10 cellular contexts compared by ENCODE assay signal in genomic region chr3:64266065-64266874, GRCh38. TPM values are rescaled to one million over a fixed set of nuclear protein-coding genes. Genes with fewer than 3 reads are reported as not detected.
DNase-seq lines count a peak whose midpoint lies in the region; ATAC-seq and TF ChIP-seq lines count a peak whose summit lies in the region.
"Had no signal": no experiment of that assay in that cellular context is flagged by ENCODE, and none has a peak within 500 bp of the region (broad histone marks: within the 10 kb centered on the region; RNA-seq: fewer than 3 reads in every experiment).

No MANE protein-coding gene starts in this region.

- H3K36me3 Mint-ChIP-seq in neural crest cell (ENCODE audit: low read depth), result peaks cover 8% of the 10 kb centered on the region
- H3K36me3 Mint-ChIP-seq in stimulated activated memory B cell treated with anti-CD40 and anti-IgM and Interleukin-4, amounts not matched to agents 10 μg/mL and 1 μg/mL and 100 μg/mL, for 72 hours, result peaks cover 5% of the 10 kb centered on the region
- H3K36me3 Mint-ChIP-seq: CD4-positive, CD25-positive, alpha-beta regulatory T cell had no signal

- no peak overlapping the region for H3K27ac Mint-ChIP-seq in neural crest cell (ENCODE audit: unreplicated experiment)
- no peak overlapping the region for H3K27ac Mint-ChIP-seq in stimulated activated memory B cell treated with anti-CD40 and anti-IgM and Interleukin-4, amounts not matched to agents 10 μg/mL and 1 μg/mL and 100 μg/mL, for 72 hours
- H3K27ac Mint-ChIP-seq: CD4-positive, CD25-positive, alpha-beta regulatory T cell had no signal

- CTCF ChIA-PET in PC-9 (lab: Charles Lee), result interaction anchor here (0.7 kb wide), 1 partner anchor 124 kb away, joined by 6 read pairs; no protein-coding TSS in a partner anchor

- H3F3A ChIP-seq in PC-9 (ENCODE audit: insufficient read depth, low read depth), result no peaks in the 10 kb centered on the region

- in situ Hi-C loops in ACHN (cut with HindIII; ENCODE audit: low pct_ligation_motif_present, low pct_unique_long_range_greater_than_20kb, low sequenced_read_pairs), result no loop called here

- H2AFZ ChIP-seq in PC-9 (no peak overlapping the region), fibroblast of lung (ENCODE audit: low read length) (no peak overlapping the region)

- H3K4me1 Mint-ChIP-seq in neural crest cell, result peaks cover 61% of the 10 kb centered on the region
- no peaks in the 10 kb centered on the region for H3K4me1 Mint-ChIP-seq in stimulated activated memory B cell treated with anti-CD40 and anti-IgM and Interleukin-4, amounts not matched to agents 10 μg/mL and 1 μg/mL and 100 μg/mL, for 72 hours
- H3K4me1 Mint-ChIP-seq: CD4-positive, CD25-positive, alpha-beta regulatory T cell had no signal

- no peak overlapping the region for H3K4me3 ChIP-seq in PC-9
- peak overlapping the region; percentile 58 to 78 (median 66) for H3K4me3 ChIP-seq in fibroblast of lung (replicated peaks in 1 of 4; ENCODE audit: control extremely low read depth in 1 of 4, insufficient read depth in 1 of 4, low read depth in 3 of 4, low read length in 4 of 4)

- no peaks in the 10 kb centered on the region for H3K9me2 ChIP-seq in PC-9 (ENCODE audit: insufficient read depth)

- H3K9me3 Mint-ChIP-seq in neural crest cell, result peaks cover 8% of the 10 kb centered on the region
- H3K9me3 Mint-ChIP-seq in stimulated activated memory B cell treated with anti-CD40 and anti-IgM and Interleukin-4, amounts not matched to agents 10 μg/mL and 1 μg/mL and 100 μg/mL, for 72 hours, result peaks cover 9% of the 10 kb centered on the region

- POLR2A ChIA-PET in PC-9 (lab: Charles Lee; ENCODE audit: unreplicated experiment), result no interaction called here

- peaks cover 2% of the 10 kb centered on the region for H3K27me3 Mint-ChIP-seq in neural crest cell (ENCODE audit: low read depth)
- peaks cover 60% of the 10 kb centered on the region for H3K27me3 Mint-ChIP-seq in stimulated activated memory B cell treated with anti-CD40 and anti-IgM and Interleukin-4, amounts not matched to agents 10 μg/mL and 1 μg/mL and 100 μg/mL, for 72 hours

- H3K4me2 ChIP-seq in PC-9 (peak overlapping the region; percentile 70; the same call in 1 of the 2 replicates), fibroblast of lung (ENCODE audit: extremely low read depth, insufficient read depth, low read length) (peak overlapping the region; percentile 93)

- ATAC-seq in HG02623 (IDR thresholded peaks at IDR 0.05; ENCODE audit: unreplicated experiment), result no peak
- ATAC-seq in stimulated activated memory B cell treated with anti-CD40 and anti-IgM and Interleukin-4, amounts not matched to agents 10 μg/mL and 1 μg/mL and 100 μg/mL, for 72 hours, result no peak

- peak overlapping the region; percentile 30 for H3K9ac ChIP-seq in fibroblast of lung (ENCODE audit: insufficient read depth, low read length)

- no TSS peak for BruUV-seq in PC-9 (replicated peaks; lab: Mats Ljungman, UMichigan)

- H3K27me3 ChIP-seq in PC-9 (ENCODE audit: insufficient read depth, low read depth), result no peaks in the 10 kb centered on the region
- no peaks in the 10 kb centered on the region for H3K27me3 ChIP-seq in fibroblast of lung (ENCODE audit: control insufficient read depth, insufficient read depth, low read length)

- H4K20me1 ChIP-seq in PC-9 (ENCODE audit: insufficient read depth), result no peaks in the 10 kb centered on the region
- H4K20me1 ChIP-seq in fibroblast of lung (ENCODE audit: control insufficient read depth, extremely low read depth, insufficient read depth, low read length), result no peaks in the 10 kb centered on the region

- H3K79me2 ChIP-seq in PC-9 (ENCODE audit: low read depth) (no peaks in the 10 kb centered on the region), fibroblast of lung (ENCODE audit: control insufficient read depth, insufficient read depth, low read length) (peaks cover 36% of the 10 kb centered on the region)

- H3K4me1 ChIP-seq in PC-9 (replicated peaks; ENCODE audit: insufficient read depth) (no peaks in the 10 kb centered on the region), fibroblast of lung (ENCODE audit: control insufficient read depth, extremely low read depth, insufficient read depth, low read length) (peaks cover 14% of the 10 kb centered on the region)

- TF ChIP-seq CTCF in PC-9 (conservative IDR thresholded peaks at IDR 0.05) (no peak), fibroblast of lung (conservative IDR thresholded peaks at IDR 0.05 in 1 of 2, IDR thresholded peaks at IDR 0.05 in 1 of 2; ENCODE audit: low read depth in 1 of 2, low read length in 2 of 2) (no peak), neural crest cell (conservative IDR thresholded peaks at IDR 0.05) (no peak)

- H3K36me3 ChIP-seq in PC-9 (ENCODE audit: low read depth) (no peaks in the 10 kb centered on the region), fibroblast of lung (ENCODE audit: control insufficient read depth, insufficient read depth, low read length) (no peaks in the 10 kb centered on the region)

- no peak overlapping the region for H3K27ac ChIP-seq in PC-9
- H3K27ac ChIP-seq in fibroblast of lung (ENCODE audit: insufficient read depth, low read length), result peak overlapping the region; percentile 71

- peak overlapping the region; percentile 56 for H3K4me3 Mint-ChIP-seq in neural crest cell
- no peak overlapping the region for H3K4me3 Mint-ChIP-seq in stimulated activated memory B cell treated with anti-CD40 and anti-IgM and Interleukin-4, amounts not matched to agents 10 μg/mL and 1 μg/mL and 100 μg/mL, for 72 hours
- H3K4me3 Mint-ChIP-seq: CD4-positive, CD25-positive, alpha-beta regulatory T cell had no signal

- DNase-seq in ACHN, result peak; percentile 79
- no peak for DNase-seq in PC-9
- peak; percentile 97 for DNase-seq in fibroblast of lung (ENCODE audit: low read depth in 2 of 2)
- no peak for DNase-seq in neural crest cell (ENCODE audit: low read depth, low spot score)
- no peak for DNase-seq in posterior vena cava (ENCODE audit: low spot score)
- DNase-seq in NCI-H187 treated with DMSO at 0.1 percent for 48 hours (lab: John Stamatoyannopoulos, UW), result no peak
- DNase-seq: CD4-positive, CD25-positive, alpha-beta regulatory T cell had no signal

- intact Hi-C loops in PC-9 (cut with micrococcal nuclease; ENCODE audit: unreplicated experiment) (loop anchor here (2.0 to 5.0 kb wide), 2 partner anchors 86 to 133 kb away; no protein-coding TSS in a partner anchor), posterior vena cava (cut with DNase I) (loop anchor here in 1 of 2 donors (10.0 kb wide), 1 partner anchor 61 kb away; no protein-coding TSS in a partner anchor)

- H3K9me3 ChIP-seq in PC-9 (ENCODE audit: insufficient read depth, low read depth) (no peaks in the 10 kb centered on the region), fibroblast of lung (ENCODE audit: control insufficient read depth, insufficient read depth, low read depth, low read length) (no peaks in the 10 kb centered on the region)

RNA-seq across cellular contexts. Expression of gene PRICKLE2, which starts 41.0 kb away (rescaled TPM):
- total RNA-seq in PC-9 (2021), result 7.9 and 9.3 TPM in 2 replicates
- 25.9 and 29.4 TPM in 2 replicates for total RNA-seq in fibroblast of lung
- 7.2 and 14.1 TPM in 2 replicates for polyA plus RNA-seq in fibroblast of lung
- polyA plus RNA-seq in fibroblast of lung (2012), result 5.2 and 10.7 TPM in 2 replicates
- 32.8 and 48.0 TPM in 2 replicates for polyA minus RNA-seq in fibroblast of lung (ENCODE audit: low replicate concordance)
- total RNA-seq in neural crest cell, result 11.8 and 12.9 TPM in 2 replicates
- total RNA-seq in posterior vena cava, result 10 to 100 TPM; 26.3 to 34.9 TPM
- total RNA-seq: T-helper 1 cell treated with Interleukin-12 subunit alpha and Interleukin-12 subunit beta and Interleukin-4 antibody, amounts not matched to agents 30 ng/mL and 1 ng/mL, for 36 hours had no signal
- polyA plus RNA-seq: CD4-positive, CD25-positive, alpha-beta regulatory T cell had no signal

Comparison
In these comparisons a context has a peak if more than half of its experiments do, and no peak if none do; other contexts are left out.
1. DNase-seq: peak in ACHN (single experiment) and fibroblast of lung (2 of 2); none in PC-9 (0 of 2), neural crest cell (single experiment), posterior vena cava (single experiment) and NCI-H187 treated with DMSO at 0.1 percent for 48 hours (single experiment).